Comparison of ENCODE assay signal across 20 cellular contexts in genomic region chr18:59736061-59736460, GRCh38. TPM values are rescaled to one million over a fixed set of nuclear protein-coding genes. Genes with fewer than 3 reads are reported as not detected.
DNase-seq lines count a peak whose midpoint lies in the region; ATAC-seq, FAIRE-seq and TF ChIP-seq lines count a peak whose summit lies in the region.
"Had no signal": no experiment of that assay in that cellular context is flagged by ENCODE, and none has a peak within 500 bp of the region (broad histone marks: within the 10 kb centered on the region; RNA-seq: fewer than 3 reads in every experiment).

No MANE protein-coding gene starts in this region.

- H3K4me3 Mint-ChIP-seq in osteocyte (ENCODE audit: unreplicated experiment) (no peak overlapping the region), progenitor cell of endocrine pancreas (ENCODE audit: low read depth) (no peak overlapping the region)
- H3K4me3 Mint-ChIP-seq in stimulated activated memory B cell treated with anti-CD40 and anti-IgM and Interleukin-4, amounts not matched to agents 10 μg/mL and 1 μg/mL and 100 μg/mL, for 72 hours: no peak overlapping the region
- H3K4me3 Mint-ChIP-seq: CD14-positive monocyte; CD4-positive, alpha-beta memory T cell; H9 had no signal

- H3K27me3 Mint-ChIP-seq in osteocyte (ENCODE audit: unreplicated experiment): no peaks in the 10 kb centered on the region
- H3K27me3 Mint-ChIP-seq in stimulated activated memory B cell treated with anti-CD40 and anti-IgM and Interleukin-4, amounts not matched to agents 10 μg/mL and 1 μg/mL and 100 μg/mL, for 72 hours: peaks cover 8% of the 10 kb centered on the region
- H3K27me3 Mint-ChIP-seq in progenitor cell of endocrine pancreas: peaks cover 4% of the 10 kb centered on the region

- FAIRE-seq in GM12891 (lab: Jason Lieb, UNC): peak; percentile 9
- peak; percentile 84 for FAIRE-seq in RCC 7860 (lab: Jason Lieb, UNC)
- FAIRE-seq: GM12878, GM19239, H1, HepG2 had no signal

- no peak for ATAC-seq in stimulated activated memory B cell treated with anti-CD40 and anti-IgM and Interleukin-4, amounts not matched to agents 10 μg/mL and 1 μg/mL and 100 μg/mL, for 72 hours
- no peak for ATAC-seq in HG03571 (IDR thresholded peaks at IDR 0.05; ENCODE audit: unreplicated experiment)
- ATAC-seq: GM12878, HepG2 had no signal

- no peak for TF ChIP-seq POLR2A in GM12891 (IDR thresholded peaks at IDR 0.05; ENCODE audit: low read depth, low read length)

- H3K4me3 ChIP-seq in epithelial cell of esophagus (ENCODE audit: low read length): no peak overlapping the region
- H3K4me3 ChIP-seq: BLaER1, GM12878 had no signal

- H3K36me3 Mint-ChIP-seq in osteocyte (ENCODE audit: unreplicated experiment) (no peaks in the 10 kb centered on the region), progenitor cell of endocrine pancreas (ENCODE audit: insufficient read depth) (no peaks in the 10 kb centered on the region)
- H3K36me3 Mint-ChIP-seq in stimulated activated memory B cell treated with anti-CD40 and anti-IgM and Interleukin-4, amounts not matched to agents 10 μg/mL and 1 μg/mL and 100 μg/mL, for 72 hours: peaks cover 6% of the 10 kb centered on the region
- H3K36me3 Mint-ChIP-seq: CD14-positive monocyte; CD4-positive, alpha-beta memory T cell had no signal

- TF ChIP-seq CTCF in epithelial cell of esophagus (IDR thresholded peaks at IDR 0.05; ENCODE audit: insufficient read depth, low read depth, low read length, missing control alignments): no peak
- no peak for TF ChIP-seq CTCF in osteocyte (IDR thresholded peaks at IDR 0.05)
- no peak for TF ChIP-seq CTCF in progenitor cell of endocrine pancreas (IDR thresholded peaks at IDR 0.05; ENCODE audit: unreplicated experiment)

- no peaks in the 10 kb centered on the region for H3K4me1 Mint-ChIP-seq in osteocyte (ENCODE audit: unreplicated experiment)
- H3K4me1 Mint-ChIP-seq in stimulated activated memory B cell treated with anti-CD40 and anti-IgM and Interleukin-4, amounts not matched to agents 10 μg/mL and 1 μg/mL and 100 μg/mL, for 72 hours: no peaks in the 10 kb centered on the region
- H3K4me1 Mint-ChIP-seq in progenitor cell of endocrine pancreas (ENCODE audit: low read depth): peaks cover 14% of the 10 kb centered on the region
- H3K4me1 Mint-ChIP-seq: CD14-positive monocyte; CD4-positive, alpha-beta memory T cell had no signal

- H3K9me3 Mint-ChIP-seq in osteocyte (ENCODE audit: unreplicated experiment): peaks cover 10% of the 10 kb centered on the region
- peaks cover 10% of the 10 kb centered on the region for H3K9me3 Mint-ChIP-seq in stimulated activated memory B cell treated with anti-CD40 and anti-IgM and Interleukin-4, amounts not matched to agents 10 μg/mL and 1 μg/mL and 100 μg/mL, for 72 hours
- H3K9me3 Mint-ChIP-seq in progenitor cell of endocrine pancreas (ENCODE audit: low read depth): no peaks in the 10 kb centered on the region

- DNase-seq in GM12891 (ENCODE audit: insufficient read length, low spot score) (no peak), RCC 7860 (ENCODE audit: low spot score) (peak; percentile 87), epithelial cell of esophagus (ENCODE audit: low read depth) (peak; percentile 24), osteocyte (ENCODE audit: extremely low spot score, unreplicated experiment) (peak; percentile 44), progenitor cell of endocrine pancreas (ENCODE audit: low spot score, unreplicated experiment) (no peak)
- DNase-seq: 8988T; Calu3; CD4-positive, alpha-beta memory T cell; DMS79 treated with DMSO at 0.1 percent for 48 hours; H9 had no signal

- H3K27ac Mint-ChIP-seq in osteocyte (ENCODE audit: unreplicated experiment) (no peak overlapping the region), progenitor cell of endocrine pancreas (no peak overlapping the region)
- H3K27ac Mint-ChIP-seq in stimulated activated memory B cell treated with anti-CD40 and anti-IgM and Interleukin-4, amounts not matched to agents 10 μg/mL and 1 μg/mL and 100 μg/mL, for 72 hours: no peak overlapping the region
- H3K27ac Mint-ChIP-seq: CD14-positive monocyte; CD4-positive, alpha-beta memory T cell; H9 had no signal

TF ChIP-seq in GM12891, 5 proteins besides CTCF, POLR2A, EP300 and RAD21:
- TF ChIP-seq PAX5 (IDR thresholded peaks at IDR 0.05; ENCODE audit: insufficient read depth, low read length, severe bottlenecking) (no peak), POU2F2 (IDR thresholded peaks at IDR 0.05; ENCODE audit: low read depth, low read length) (no peak), POLR2AphosphoS5 (IDR thresholded peaks at IDR 0.05; ENCODE audit: low read depth, low read length) (no peak), TAF1 (IDR thresholded peaks at IDR 0.05; ENCODE audit: low read depth, low read length) (no peak), SPI1 (IDR thresholded peaks at IDR 0.05; ENCODE audit: low read depth, low read length) (no peak)

RNA-seq across cellular contexts. Expression of gene CCBE1, which starts 38.8 kb away (rescaled TPM):
- 0.06 TPM for polyA plus RNA-seq in GM12891 (2012; ENCODE audit: low read depth, missing spikeins)
- total RNA-seq in osteocyte (22.8 and 30.9 TPM in 2 replicates), progenitor cell of endocrine pancreas (1.1 and 1.2 TPM in 2 replicates)
- total RNA-seq: A673; CD4-positive, alpha-beta memory T cell; G401; HepG2 had no signal
- polyA plus RNA-seq: CD14-positive monocyte; CD4-positive, alpha-beta memory T cell; HepG2 had no signal

Comparison
In these comparisons a context has a peak if more than half of its experiments do, and no peak if none do; other contexts are left out.
1. DNase-seq: peak in RCC 7860 (single experiment), epithelial cell of esophagus (single experiment) and osteocyte (single experiment); none in GM12891 (single experiment) and progenitor cell of endocrine pancreas (single experiment).
2. RNA of gene CCBE1, which starts 38.8 kb away (total RNA-seq): 22.8 to 30.9 TPM in osteocyte; 1.1 to 1.2 TPM in progenitor cell of endocrine pancreas; every median in the first group is over 10 times any median in the second.